15 cellular contexts compared by ENCODE assay signal in genomic region chr2:71782323-71782722, GRCh38.
A peak's percentile ranks its signal among the peaks of the same experiment; 100 is the strongest.
DNase-seq lines count a peak whose midpoint lies in the region; ATAC-seq and TF ChIP-seq lines count a peak whose summit lies in the region.
"Had no signal": no experiment of that assay in that cellular context is flagged by ENCODE, and none has a peak within 500 bp of the region (broad histone marks: within the 10 kb centered on the region; RNA-seq: fewer than 3 reads in every experiment).

No MANE protein-coding gene starts in this region.

- peak overlapping the region; percentile 67 for H2BK20ac ChIP-seq in IMR-90 (ENCODE audit: low read depth, low read length)

- TF ChIP-seq POLR2A in heart left ventricle (IDR thresholded peaks at IDR 0.05) (no peak), IMR-90 (IDR thresholded peaks at IDR 0.05; ENCODE audit: low read depth, low read length) (no peak), spleen (IDR thresholded peaks at IDR 0.05) (no peak)

- H2AK9ac ChIP-seq in IMR-90 (replicated peaks; ENCODE audit: low read depth, low read length, poor library complexity), result no peak overlapping the region

- TF ChIP-seq CTCF in right atrium auricular region (IDR thresholded peaks at IDR 0.05) (no peak), heart left ventricle (IDR thresholded peaks at IDR 0.05) (no peak), IMR-90 (conservative IDR thresholded peaks at IDR 0.05; ENCODE audit: low read depth, low read length) (no peak), spleen (IDR thresholded peaks at IDR 0.05 in 8 of 11, conservative IDR thresholded peaks at IDR 0.05 in 3 of 11) (no peak)

- peak overlapping the region; percentile 16; the same call in 1 of the 2 replicates for H3K18ac ChIP-seq in IMR-90 (ENCODE audit: low read depth, low read length)
- H3K18ac ChIP-seq in neuronal stem cell (ENCODE audit: low read length), result no peak overlapping the region

- ATAC-seq in heart left ventricle (no peak), IMR-90 (ENCODE audit: low read depth) (no peak)

- H3K23ac ChIP-seq in IMR-90 (ENCODE audit: low read depth, low read length), result no peak overlapping the region
- H3K23ac ChIP-seq in neuronal stem cell (ENCODE audit: low read depth, low read length, poor library complexity), result no peak overlapping the region

- H3K27me3 ChIP-seq in right atrium auricular region (no peaks in the 10 kb centered on the region), heart left ventricle (no peaks in the 10 kb centered on the region), IMR-90 (ENCODE audit: control insufficient read depth, insufficient read depth, low read length) (peaks cover 12% of the 10 kb centered on the region), neuronal stem cell (ENCODE audit: control insufficient read depth in 3 of 3, insufficient read depth in 3 of 3, low read depth in 1 of 3, low read length in 3 of 3) (no peaks in the 10 kb centered on the region), spleen (replicated peaks in 1 of 7) (peaks cover 0 to 15% (median 0%) of the 10 kb centered on the region in 7 donors)
- H3K27me3 ChIP-seq: BE2C had no signal

- H3K9ac ChIP-seq in IMR-90 (ENCODE audit: low read depth, low read length), result no peak overlapping the region
- no peak overlapping the region for H3K9ac ChIP-seq in neuronal stem cell (ENCODE audit: low read depth, low read length, poor library complexity)
- H3K9ac ChIP-seq: GM23248 had no signal

- H4K91ac ChIP-seq in IMR-90 (ENCODE audit: insufficient read depth, low read depth, low read length) (peak overlapping the region; percentile 23; the same call in 1 of the 2 replicates), neuronal stem cell (ENCODE audit: low read depth, low read length, poor library complexity) (no peak overlapping the region)

- no peak overlapping the region for H2BK15ac ChIP-seq in IMR-90 (ENCODE audit: low read depth, low read length)
- H2BK15ac ChIP-seq in neuronal stem cell (ENCODE audit: low read length), result no peak overlapping the region

- H3K14ac ChIP-seq in IMR-90 (replicated peaks; ENCODE audit: low read depth, low read length) (no peak overlapping the region), neuronal stem cell (ENCODE audit: low read length) (no peak overlapping the region)

- CTCF ChIA-PET in IMR-90 (lab: Yijun Ruan, JAX), result no interaction called here

- POLR2A ChIA-PET in IMR-90 (lab: Charles Lee; ENCODE audit: unreplicated experiment), result no interaction called here

- H3K36me3 ChIP-seq in right atrium auricular region (no peaks in the 10 kb centered on the region), heart left ventricle (no peaks in the 10 kb centered on the region), IMR-90 (ENCODE audit: control insufficient read depth, insufficient read depth, low read length) (no peaks in the 10 kb centered on the region), neuronal stem cell (replicated peaks in 1 of 2; ENCODE audit: control insufficient read depth in 2 of 2, insufficient read depth in 2 of 2, low read length in 2 of 2) (no peaks in the 10 kb centered on the region), spleen (no peaks in the 10 kb centered on the region)
- H3K36me3 ChIP-seq: BE2C had no signal

- H3K4me1 ChIP-seq in right atrium auricular region, result no peaks in the 10 kb centered on the region
- H3K4me1 ChIP-seq in heart left ventricle, result no peaks in the 10 kb centered on the region
- peaks cover 15% of the 10 kb centered on the region for H3K4me1 ChIP-seq in IMR-90 (ENCODE audit: control insufficient read depth, insufficient read depth, low read length)
- H3K4me1 ChIP-seq in neuronal stem cell (ENCODE audit: control insufficient read depth in 2 of 2, insufficient read depth in 1 of 2, low read depth in 1 of 2, low read length in 2 of 2), result peaks cover 0 to 1% of the 10 kb centered on the region in 2 donors
- H3K4me1 ChIP-seq in spleen, result no peaks in the 10 kb centered on the region
- H3K4me1 ChIP-seq: BE2C had no signal

- in situ Hi-C loops in IMR-90 (cut with MboI; ENCODE audit: low sequenced_read_pairs), result loop anchor here (25.0 kb wide), 1 partner anchor 955 kb away; no protein-coding TSS in a partner anchor

- H3K79me1 ChIP-seq in IMR-90 (ENCODE audit: low read depth in 1 of 2, low read length in 2 of 2) (no peaks in the 10 kb centered on the region), neuronal stem cell (ENCODE audit: low read depth, low read length) (no peaks in the 10 kb centered on the region)

- no peaks in the 10 kb centered on the region for H3K9me3 ChIP-seq in right atrium auricular region
- no peaks in the 10 kb centered on the region for H3K9me3 ChIP-seq in heart left ventricle
- H3K9me3 ChIP-seq in IMR-90 (ENCODE audit: control insufficient read depth, insufficient read depth, low read length), result no peaks in the 10 kb centered on the region
- H3K9me3 ChIP-seq in neuronal stem cell (replicated peaks in 1 of 2; ENCODE audit: control insufficient read depth in 2 of 2, insufficient read depth in 1 of 2, low read depth in 1 of 2, low read length in 2 of 2), result no peaks in the 10 kb centered on the region
- H3K9me3 ChIP-seq in spleen, result no peaks in the 10 kb centered on the region
- H3K9me3 ChIP-seq: BE2C had no signal

- no TSS peak for BruUV-seq in IMR-90 (replicated peaks; lab: Mats Ljungman, UMichigan)

- no peak overlapping the region for H2BK5ac ChIP-seq in IMR-90 (ENCODE audit: low read depth, low read length, poor library complexity, severe bottlenecking)
- peak overlapping the region; percentile 58 for H2BK5ac ChIP-seq in neuronal stem cell (ENCODE audit: low read length)

- DNase-seq in right atrium auricular region (ENCODE audit: low spot score) (peak; percentile 36), heart left ventricle (no peak), IMR-90 (no peak), neuronal stem cell (ENCODE audit: low spot score) (no peak), spleen (peak; percentile 40), posterior vena cava (ENCODE audit: low spot score) (no peak), NCI-H1048 (lab: John Stamatoyannopoulos, UW) (no peak)
- DNase-seq in stimulated activated CD4-positive, alpha-beta T cell treated with anti-CD3 and anti-CD28 coated beads, Interleukin-4, amount 100 ng/mL, for 24 hours, result no peak
- DNase-seq: BE2C; CD4-positive, alpha-beta memory T cell; DMS153; DMS79 treated with DMSO at 0.1 percent for 48 hours; EL; GM23248 had no signal

- intact Hi-C loops in heart left ventricle (cut with DNase I) (no loop called here), IMR-90 (cut with micrococcal nuclease) (no loop called here), spleen (cut with DNase I; ENCODE audit: low total_unique reads) (no loop called here), posterior vena cava (cut with DNase I) (no loop called here)

- no peak overlapping the region for H3K4me2 ChIP-seq in IMR-90 (ENCODE audit: low read depth, low read length)
- no peak overlapping the region for H3K4me2 ChIP-seq in neuronal stem cell (ENCODE audit: insufficient read depth, low read length, poor library complexity, severe bottlenecking)

- peak overlapping the region; percentile 56; the same call in 1 of the 2 replicates for H2AK5ac ChIP-seq in IMR-90 (ENCODE audit: low read depth, low read length)
- H2AK5ac ChIP-seq in neuronal stem cell (ENCODE audit: low read depth, low read length), result no peak overlapping the region

- H4K8ac ChIP-seq in IMR-90 (ENCODE audit: low read depth in 2 of 2, low read length in 2 of 2) (0 out of 4 replicates have a peak overlapping the region, but pooled peaks of 1 of the 2 experiments have one; percentile 4), neuronal stem cell (ENCODE audit: low read depth, low read length) (no peak overlapping the region)

- H4K5ac ChIP-seq in IMR-90 (ENCODE audit: low read depth, low read length), result no peak overlapping the region

- H2AFZ ChIP-seq in IMR-90 (replicated peaks; ENCODE audit: low read length, poor library complexity) (no peak overlapping the region), neuronal stem cell (ENCODE audit: low read length) (no peak overlapping the region)
- H2AFZ ChIP-seq: GM23248 had no signal

- peaks cover 12% of the 10 kb centered on the region; the same call in 1 of the 2 replicates for H3K9me1 ChIP-seq in IMR-90 (ENCODE audit: insufficient read depth, low read length)

- no peak overlapping the region for H3K27ac ChIP-seq in right atrium auricular region
- no peak overlapping the region for H3K27ac ChIP-seq in heart left ventricle
- H3K27ac ChIP-seq in IMR-90 (ENCODE audit: insufficient read depth, low read length), result no peak overlapping the region
- H3K27ac ChIP-seq in neuronal stem cell (replicated peaks; ENCODE audit: low read length), result no peak overlapping the region
- no peak overlapping the region for H3K27ac ChIP-seq in spleen
- H3K27ac ChIP-seq: C4-2B, GM23248 had no signal

- H3K4ac ChIP-seq in IMR-90 (ENCODE audit: low read depth, low read length) (peak overlapping the region; percentile 28), neuronal stem cell (ENCODE audit: low read length) (no peak overlapping the region)

- dilution Hi-C loops in IMR-90 (cut with HindIII; ENCODE audit: low sequenced_read_pairs, unreplicated experiment), result no loop called here

- no peak overlapping the region for H2BK12ac ChIP-seq in neuronal stem cell (ENCODE audit: low read length)

- no peak for TF ChIP-seq RAD21 in IMR-90 (IDR thresholded peaks at IDR 0.05; ENCODE audit: low read length)

- H3K56ac ChIP-seq in IMR-90 (ENCODE audit: extremely low read depth, insufficient read depth, low read length), result no peak overlapping the region

- H2BK120ac ChIP-seq in IMR-90 (ENCODE audit: low read depth, low read length) (peak overlapping the region; percentile 82), neuronal stem cell (ENCODE audit: low read depth, low read length) (no peak overlapping the region)

- H3K4me3 ChIP-seq in right atrium auricular region (no peak overlapping the region), heart left ventricle (no peak overlapping the region), IMR-90 (ENCODE audit: insufficient read depth, low read depth, low read length) (no peak overlapping the region), neuronal stem cell (ENCODE audit: low read length in 2 of 2) (no peak overlapping the region), spleen (no peak overlapping the region)
- H3K4me3 ChIP-seq: GM23248 had no signal

- WGBS in heart left ventricle, 4 donors, result 76 to 89% (median 85%) methylated on average over 3 of the region's 3 CpGs; no CpG with 5 or more reads in 1 of the 4 donors
- no CpG with 5 or more reads among the region's 3 CpGs for WGBS in IMR-90 (ENCODE audit: extremely low coverage in 2 of 2, insufficient read length in 1 of 2), 2 experiments
- WGBS in neuronal stem cell (ENCODE audit: extremely low coverage in 2 of 2, insufficient read length in 2 of 2, insufficient replicate concordance in 1 of 2), 2 donors, result no CpG with 5 or more reads among the region's 3 CpGs
- WGBS in spleen, 5 donors, result 62 to 93% (median 66%) methylated on average over 3 of the region's 3 CpGs

- no peaks in the 10 kb centered on the region; the same call in 1 of the 2 replicates for H4K20me1 ChIP-seq in IMR-90 (ENCODE audit: insufficient read depth, low read length)

Comparison
In these comparisons a context has a peak if more than half of its experiments do, and no peak if none do; other contexts are left out.
1. DNase-seq: peak in right atrium auricular region (single experiment) and spleen (single experiment); none in heart left ventricle (0 of 5), IMR-90 (single experiment), neuronal stem cell (single experiment), stimulated activated CD4-positive, alpha-beta T cell treated with anti-CD3 and anti-CD28 coated beads, Interleukin-4, amount 100 ng/mL, for 24 hours (single experiment), posterior vena cava (single experiment) and NCI-H1048 (single experiment).